ENCODE assay signal across 26 cellular contexts in the genomic region with DNA sequence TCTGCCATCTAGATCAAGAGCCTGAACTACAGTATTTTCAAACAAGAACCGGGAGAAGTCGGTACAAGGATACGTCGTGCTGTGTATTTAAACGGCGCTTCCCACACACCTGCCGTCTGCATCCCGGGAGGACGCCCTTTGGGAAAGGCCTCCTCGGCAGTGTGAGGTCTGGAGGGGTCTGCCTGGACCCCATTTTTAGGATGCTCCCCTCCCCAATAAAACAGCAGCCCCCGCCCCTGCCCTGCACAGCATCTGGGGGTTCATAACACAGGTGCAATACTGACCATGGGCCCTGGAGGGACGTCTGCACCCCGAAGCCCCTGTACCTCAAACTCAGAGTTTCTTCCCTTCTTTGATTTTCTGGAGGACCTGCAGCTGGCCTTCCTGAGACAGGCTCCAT. TPM values are rescaled to one million over a fixed set of nuclear protein-coding genes. Genes with fewer than 3 reads are reported as not detected.
DNase-seq lines count a peak whose midpoint lies in the region; ATAC-seq, FAIRE-seq and TF ChIP-seq lines count a peak whose summit lies in the region.
"Had no signal": no experiment of that assay in that cellular context is flagged by ENCODE, and none has a peak within 500 bp of the region (broad histone marks: within the 10 kb centered on the region; RNA-seq: fewer than 3 reads in every experiment).

No MANE protein-coding gene starts in this region.

- H2AFZ ChIP-seq in PC-9 (no peak overlapping the region), endothelial cell of umbilical vein (ENCODE audit: low read depth, low read length) (no peak overlapping the region)
- H2AFZ ChIP-seq: hepatocyte had no signal

- no peak for TF ChIP-seq POLR2A in endothelial cell of umbilical vein (IDR thresholded peaks at IDR 0.05; ENCODE audit: low read depth, low read length)

- H3K4me3 ChIP-seq in right atrium auricular region: no peak overlapping the region
- no peak overlapping the region for H3K4me3 ChIP-seq in PC-9
- no peak overlapping the region for H3K4me3 ChIP-seq in endothelial cell of umbilical vein (replicated peaks in 1 of 3; ENCODE audit: insufficient read depth in 1 of 3, low read depth in 1 of 3, low read length in 3 of 3)
- no peak overlapping the region for H3K4me3 ChIP-seq in upper lobe of right lung
- H3K4me3 ChIP-seq: ascending aorta, gastrocnemius medialis, hepatocyte, spleen had no signal

- H4K20me1 ChIP-seq in PC-9 (ENCODE audit: insufficient read depth) (no peaks in the 10 kb centered on the region), endothelial cell of umbilical vein (replicated peaks; ENCODE audit: control insufficient read depth, extremely low read depth, insufficient read depth, low read length) (no peaks in the 10 kb centered on the region)

- FAIRE-seq in endothelial cell of umbilical vein (lab: Jason Lieb, UNC): no peak
- FAIRE-seq: endometrium had no signal

- H3K27me3 ChIP-seq in right atrium auricular region (no peaks in the 10 kb centered on the region), PC-9 (ENCODE audit: insufficient read depth, low read depth) (no peaks in the 10 kb centered on the region), endothelial cell of umbilical vein (ENCODE audit: control insufficient read depth in 2 of 2, insufficient read depth in 2 of 2, low read length in 2 of 2) (no peaks in the 10 kb centered on the region), upper lobe of right lung (no peaks in the 10 kb centered on the region)
- H3K27me3 ChIP-seq: ascending aorta, gastrocnemius medialis, hepatocyte, spleen had no signal

- H3K9me2 ChIP-seq in PC-9 (ENCODE audit: insufficient read depth): no peaks in the 10 kb centered on the region

- peaks cover 40% of the 10 kb centered on the region for H3F3A ChIP-seq in PC-9 (ENCODE audit: insufficient read depth, low read depth)

- H3K9me3 ChIP-seq in right atrium auricular region (no peaks in the 10 kb centered on the region), PC-9 (ENCODE audit: insufficient read depth, low read depth) (no peaks in the 10 kb centered on the region), endothelial cell of umbilical vein (replicated peaks; ENCODE audit: control insufficient read depth, insufficient read depth, low read length) (no peaks in the 10 kb centered on the region), upper lobe of right lung (no peaks in the 10 kb centered on the region)
- H3K9me3 ChIP-seq: ascending aorta, gastrocnemius medialis, spleen had no signal

- no peaks in the 10 kb centered on the region for H3K9me1 ChIP-seq in endothelial cell of umbilical vein (replicated peaks; ENCODE audit: control insufficient read depth, extremely low read depth, insufficient read depth, low read length)

- CTCF ChIA-PET in PC-9 (lab: Charles Lee): no interaction called here
- CTCF ChIA-PET in endothelial cell of umbilical vein (lab: Charles Lee): no interaction called here

- ATAC-seq in left ventricle myocardium superior (no peak), upper lobe of right lung (no peak)
- ATAC-seq: gastrocnemius medialis, left colon had no signal

- dilution Hi-C loops in endothelial cell of umbilical vein (cut with MboI; ENCODE audit: extremely low pct_ligation_motif_present, low sequenced_read_pairs): no loop called here

- DNase-seq in left ventricle myocardium superior (peak; percentile 11), right atrium auricular region (ENCODE audit: low spot score) (no peak), PC-9 (no peak), endothelial cell of umbilical vein (ENCODE audit: low read depth, low spot score) (no peak), upper lobe of right lung (peak; percentile 33), GM03348 (ENCODE audit: low spot score) (no peak), pons (ENCODE audit: low spot score) (no peak)
- DNase-seq: activated CD4-positive, alpha-beta T cell treated with anti-CD3 and anti-CD28 coated beads, Interleukin-2, amount 50 U/mL, for 4 hours; activated CD4-positive, CD25-positive, alpha-beta regulatory T cell; activated naive CD4-positive, alpha-beta T cell treated with anti-CD3 and anti-CD28 coated beads for 36 hours; Calu3; central memory CD4-positive, alpha-beta T cell; dermis blood vessel endothelial cell; DMS79 treated with DMSO at 0.1 percent for 48 hours; gastrocnemius medialis; left colon; naive B cell; NCI-H146; OCI-M1; retina had no signal

- intact Hi-C loops in left ventricle myocardium superior (cut with micrococcal nuclease) (no loop called here), PC-9 (cut with micrococcal nuclease; ENCODE audit: unreplicated experiment) (loop anchor here (1.0 kb wide), 1 partner anchor 87 kb away; no protein-coding TSS in a partner anchor), endothelial cell of umbilical vein (cut with micrococcal nuclease) (no loop called here), upper lobe of right lung (cut with DNase I) (no loop called here)

- H3K79me2 ChIP-seq in PC-9 (ENCODE audit: low read depth) (no peaks in the 10 kb centered on the region), endothelial cell of umbilical vein (ENCODE audit: control insufficient read depth, insufficient read depth, low read length) (no peaks in the 10 kb centered on the region)
- H3K79me2 ChIP-seq: hepatocyte had no signal

- TF ChIP-seq CTCF in right atrium auricular region (IDR thresholded peaks at IDR 0.05) (no peak), PC-9 (conservative IDR thresholded peaks at IDR 0.05) (no peak), endothelial cell of umbilical vein (IDR thresholded peaks at IDR 0.05; ENCODE audit: extremely low read depth in 1 of 2, insufficient read depth in 1 of 2, low read depth in 1 of 2, low read length in 2 of 2) (no peak), upper lobe of right lung (IDR thresholded peaks at IDR 0.05) (no peak)

- H3K9ac ChIP-seq in endothelial cell of umbilical vein (replicated peaks; ENCODE audit: extremely low read depth, insufficient read depth, low read length): no peak overlapping the region

- H3K4me2 ChIP-seq in PC-9: no peak overlapping the region
- H3K4me2 ChIP-seq in endothelial cell of umbilical vein (ENCODE audit: insufficient read depth, low read length): no peak overlapping the region
- H3K4me2 ChIP-seq: hepatocyte had no signal

- H3K27ac ChIP-seq in right atrium auricular region: no peak overlapping the region
- peak overlapping the region; percentile 84; the same call in 1 of the 2 replicates for H3K27ac ChIP-seq in PC-9
- no peak overlapping the region for H3K27ac ChIP-seq in endothelial cell of umbilical vein (ENCODE audit: insufficient read depth, low read depth, low read length)
- H3K27ac ChIP-seq in upper lobe of right lung: no peak overlapping the region
- H3K27ac ChIP-seq: C4-2B, gastrocnemius medialis, hepatocyte, spleen had no signal

- POLR2A ChIA-PET in PC-9 (lab: Charles Lee; ENCODE audit: unreplicated experiment): no interaction called here
- POLR2A ChIA-PET in endothelial cell of umbilical vein (lab: Charles Lee): no interaction called here

- H3K36me3 ChIP-seq in right atrium auricular region (peaks cover 22% of the 10 kb centered on the region), PC-9 (ENCODE audit: low read depth) (no peaks in the 10 kb centered on the region), endothelial cell of umbilical vein (ENCODE audit: control insufficient read depth in 2 of 2, extremely low read depth in 1 of 2, insufficient read depth in 2 of 2, low read length in 2 of 2) (peaks cover 0 to 60% of the 10 kb centered on the region in 2 experiments), upper lobe of right lung (peaks cover 25% of the 10 kb centered on the region)

- BruUV-seq in PC-9 (replicated peaks; lab: Mats Ljungman, UMichigan) (no TSS peak), endothelial cell of umbilical vein (replicated peaks; lab: Mats Ljungman, UMichigan) (TSS peak; percentile 73)

- H3K4me1 ChIP-seq in right atrium auricular region (peaks cover 0 to 6% of the 10 kb centered on the region in 2 donors), PC-9 (replicated peaks; ENCODE audit: insufficient read depth) (peaks cover 36% of the 10 kb centered on the region), endothelial cell of umbilical vein (ENCODE audit: control insufficient read depth, extremely low read depth, insufficient read depth, low read length) (no peaks in the 10 kb centered on the region), upper lobe of right lung (peaks cover 5% of the 10 kb centered on the region)

TF ChIP-seq in endothelial cell of umbilical vein, 7 proteins besides CTCF, POLR2A, EP300 and RAD21:
- TF ChIP-seq JUN (IDR thresholded peaks at IDR 0.05; ENCODE audit: borderline replicate concordance, insufficient read depth, insufficient read length, low read depth) (no peak), MYC (IDR thresholded peaks at IDR 0.05; ENCODE audit: low read depth, low read length) (no peak), GATA2 (IDR thresholded peaks at IDR 0.05; ENCODE audit: insufficient read depth, insufficient read length, low read depth, low read length) (no peak), FOS (IDR thresholded peaks at IDR 0.05; ENCODE audit: borderline replicate concordance, insufficient read depth, low read length) (no peak), POLR2AphosphoS5 (IDR thresholded peaks at IDR 0.05; ENCODE audit: insufficient read depth, low read depth, low read length) (no peak), EZH2 (IDR thresholded peaks at IDR 0.05; ENCODE audit: borderline replicate concordance, low read depth, low read length, severe bottlenecking) (no peak)
- TF ChIP-seq, protein P1, sequence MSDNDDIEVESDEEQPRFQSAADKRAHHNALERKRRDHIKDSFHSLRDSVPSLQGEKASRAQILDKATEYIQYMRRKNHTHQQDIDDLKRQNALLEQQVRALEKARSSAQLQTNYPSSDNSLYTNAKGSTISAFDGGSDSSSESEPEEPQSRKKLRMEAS (IDR thresholded peaks at IDR 0.05; ENCODE audit: insufficient read depth, insufficient read length): no peak

RNA-seq across cellular contexts. Expression of a gene that starts 4.1 kb away (rescaled TPM):
- total RNA-seq in left ventricle myocardium superior (0.37 TPM), right atrium auricular region (1 to 10 TPM in 1 of 2 donors, under 1 TPM in 1; 0.59 to 2.7 TPM), PC-9 (2021) (1.5 and 1.7 TPM in 2 replicates), endothelial cell of umbilical vein (1.7 and 1.9 TPM in 2 replicates), upper lobe of right lung (21.2 TPM)
- polyA plus RNA-seq in endothelial cell of umbilical vein: 1.2 and 1.3 TPM in 2 replicates
- polyA plus RNA-seq in endothelial cell of umbilical vein (2011; cell fraction: cytosol; rRNA removed): 0.30 and 0.37 TPM in 2 replicates
- polyA plus RNA-seq in endothelial cell of umbilical vein (2011; cell fraction: nucleus; rRNA removed): 6.3 and 7.7 TPM in 2 replicates
- 0.52 and 0.86 TPM in 2 replicates for polyA plus RNA-seq in endothelial cell of umbilical vein (2012)
- polyA minus RNA-seq in endothelial cell of umbilical vein: 2.0 and 2.2 TPM in 2 replicates
- 0.41 TPM for polyA minus RNA-seq in endothelial cell of umbilical vein (2011; cell fraction: cytosol; rRNA and poly(A)+ RNA removed)
- 4.6 and 7.2 TPM in 2 replicates for polyA minus RNA-seq in endothelial cell of umbilical vein (2011; cell fraction: nucleus; rRNA and poly(A)+ RNA removed)
- total RNA-seq: NCI-H460 had no signal

Comparison
In these comparisons a context has a peak if more than half of its experiments do, and no peak if none do; other contexts are left out.
1. DNase-seq: peak in left ventricle myocardium superior (single experiment) and upper lobe of right lung (single experiment); none in right atrium auricular region (single experiment), PC-9 (0 of 2), endothelial cell of umbilical vein (single experiment), GM03348 (single experiment) and pons (single experiment).